In the genomic region with DNA sequence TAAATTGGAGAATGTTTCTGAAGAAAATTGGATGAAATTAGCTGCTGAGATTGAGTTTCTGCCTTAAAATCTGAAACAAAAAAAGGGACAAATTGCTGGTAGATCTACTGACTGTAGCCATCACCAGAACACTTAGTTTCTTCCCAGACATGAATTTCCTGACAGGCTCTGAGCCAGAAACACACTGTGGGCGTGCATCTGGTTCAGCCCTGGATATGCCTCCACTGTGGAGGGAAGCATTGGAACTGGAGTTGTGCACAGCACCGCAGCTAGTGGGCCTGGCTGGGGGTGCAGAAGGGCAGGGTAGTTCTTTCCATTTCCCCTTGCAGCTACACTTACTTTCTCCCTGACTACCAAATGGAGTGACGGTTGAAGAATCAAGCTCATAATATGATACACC, we compare ENCODE assay signal across 2 cellular contexts.
TF ChIP-seq lines count a peak whose summit lies in the region.

No MANE protein-coding gene starts in this region.

TF ChIP-seq in IMR-90, 13 proteins besides CTCF, POLR2A, EP300 and RAD21:
- TF ChIP-seq MAZ (IDR thresholded peaks at IDR 0.05; ENCODE audit: borderline replicate concordance, low read depth, low read length) (no peak), BHLHE40 (IDR thresholded peaks at IDR 0.05; ENCODE audit: low read depth, low read length) (no peak), MAFK (IDR thresholded peaks at IDR 0.05; ENCODE audit: low read depth, low read length) (no peak), MXI1 (IDR thresholded peaks at IDR 0.05; ENCODE audit: borderline replicate concordance, low read depth, low read length) (no peak), CEBPB (IDR thresholded peaks at IDR 0.05; ENCODE audit: low read depth, low read length) (no peak), CHD1 (IDR thresholded peaks at IDR 0.05; ENCODE audit: low read depth, low read length) (no peak)
- TF ChIP-seq, protein P1, sequence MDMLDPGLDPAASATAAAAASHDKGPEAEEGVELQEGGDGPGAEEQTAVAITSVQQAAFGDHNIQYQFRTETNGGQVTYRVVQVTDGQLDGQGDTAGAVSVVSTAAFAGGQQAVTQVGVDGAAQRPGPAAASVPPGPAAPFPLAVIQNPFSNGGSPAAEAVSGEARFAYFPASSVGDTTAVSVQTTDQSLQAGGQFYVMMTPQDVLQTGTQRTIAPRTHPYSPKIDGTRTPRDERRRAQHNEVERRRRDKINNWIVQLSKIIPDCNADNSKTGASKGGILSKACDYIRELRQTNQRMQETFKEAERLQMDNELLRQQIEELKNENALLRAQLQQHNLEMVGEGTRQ (IDR thresholded peaks at IDR 0.05; ENCODE audit: low read depth, low read length): no peak
- TF ChIP-seq, protein P2, sequence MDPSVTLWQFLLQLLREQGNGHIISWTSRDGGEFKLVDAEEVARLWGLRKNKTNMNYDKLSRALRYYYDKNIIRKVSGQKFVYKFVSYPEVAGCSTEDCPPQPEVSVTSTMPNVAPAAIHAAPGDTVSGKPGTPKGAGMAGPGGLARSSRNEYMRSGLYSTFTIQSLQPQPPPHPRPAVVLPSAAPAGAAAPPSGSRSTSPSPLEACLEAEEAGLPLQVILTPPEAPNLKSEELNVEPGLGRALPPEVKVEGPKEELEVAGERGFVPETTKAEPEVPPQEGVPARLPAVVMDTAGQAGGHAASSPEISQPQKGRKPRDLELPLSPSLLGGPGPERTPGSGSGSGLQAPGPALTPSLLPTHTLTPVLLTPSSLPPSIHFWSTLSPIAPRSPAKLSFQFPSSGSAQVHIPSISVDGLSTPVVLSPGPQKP (IDR thresholded peaks at IDR 0.05; ENCODE audit: borderline replicate concordance, low read depth, low read length): no peak

TF ChIP-seq in H1, 55 proteins besides CTCF, POLR2A, EP300 and RAD21:
- TF ChIP-seq SIRT6 (IDR thresholded peaks at IDR 0.05; ENCODE audit: low read length): no peak
- TF ChIP-seq MAFK (IDR thresholded peaks at IDR 0.05; ENCODE audit: low read depth, low read length): no peak
- no peak for TF ChIP-seq POLR2AphosphoS5 (IDR thresholded peaks at IDR 0.05; ENCODE audit: low read depth, low read length)
- no peak for TF ChIP-seq TAF7 (optimal IDR thresholded peaks at IDR 0.05; ENCODE audit: borderline replicate concordance, low read depth, low read length)
- no peak for TF ChIP-seq TEAD4 (IDR thresholded peaks at IDR 0.05; ENCODE audit: low read depth, low read length)
- no peak for TF ChIP-seq GTF2F1 (IDR thresholded peaks at IDR 0.05; ENCODE audit: borderline replicate concordance, low read depth, low read length)
- TF ChIP-seq RXRA (IDR thresholded peaks at IDR 0.05; ENCODE audit: insufficient read depth, low read depth, low read length): no peak
- TF ChIP-seq KDM4A (IDR thresholded peaks at IDR 0.05; ENCODE audit: low read depth, low read length, severe bottlenecking): no peak
- TF ChIP-seq HDAC2 (IDR thresholded peaks at IDR 0.05; ENCODE audit: borderline replicate concordance in 1 of 2, low read depth in 2 of 2, low read length in 2 of 2): no peak
- TF ChIP-seq HDAC6 (IDR thresholded peaks at IDR 0.05; ENCODE audit: low read depth, low read length): no peak
- no peak for TF ChIP-seq EZH2 (IDR thresholded peaks at IDR 0.05; ENCODE audit: low read depth, low read length, severe bottlenecking)
- TF ChIP-seq EGR1 (IDR thresholded peaks at IDR 0.05; ENCODE audit: borderline replicate concordance, low read depth, low read length): no peak
- TF ChIP-seq BACH1 (IDR thresholded peaks at IDR 0.05; ENCODE audit: low read length): no peak
- no peak for TF ChIP-seq SUZ12 (IDR thresholded peaks at IDR 0.05; ENCODE audit: low read length)
- no peak for TF ChIP-seq RBBP5 (IDR thresholded peaks at IDR 0.05; ENCODE audit: borderline replicate concordance, low read depth, low read length)
- no peak for TF ChIP-seq TAF1 (IDR thresholded peaks at IDR 0.05; ENCODE audit: low read depth, low read length)
